ENCODE assay signal across 8 cellular contexts in genomic region chr5:116947691-116948528, GRCh38.
DNase-seq lines count a peak whose midpoint lies in the region; ATAC-seq and TF ChIP-seq lines count a peak whose summit lies in the region.

No MANE protein-coding gene starts in this region.

- peaks cover 6% of the 10 kb centered on the region for H3K9me3 Mint-ChIP-seq in activated CD8-positive, alpha-beta T cell treated with anti-CD3 and anti-CD28 coated beads for 36 hours
- H3K9me3 Mint-ChIP-seq in neural progenitor cell = peaks cover 8% of the 10 kb centered on the region

- H3K4me1 ChIP-seq in neural progenitor cell (peaks cover 10% of the 10 kb centered on the region), vagina (no peaks in the 10 kb centered on the region)

- peak; percentile 65 for TF ChIP-seq CTCF in activated CD8-positive, alpha-beta T cell treated with anti-CD3 and anti-CD28 coated beads for 36 hours (IDR thresholded peaks at IDR 0.05)
- peak; percentile 70 for TF ChIP-seq CTCF in neural progenitor cell (IDR thresholded peaks at IDR 0.05)
- peak; percentile 21 to 46 (median 22) for TF ChIP-seq CTCF in vagina (IDR thresholded peaks at IDR 0.05)

- no peaks in the 10 kb centered on the region for H3K36me3 Mint-ChIP-seq in activated CD8-positive, alpha-beta T cell treated with anti-CD3 and anti-CD28 coated beads for 36 hours (ENCODE audit: low read depth)
- H3K36me3 Mint-ChIP-seq in neural progenitor cell = no peaks in the 10 kb centered on the region

- H3K9ac ChIP-seq in neural progenitor cell = no peak overlapping the region

- no peaks in the 10 kb centered on the region for H4K20me1 ChIP-seq in neural progenitor cell (ENCODE audit: low read depth)

- peaks cover 3% of the 10 kb centered on the region for H3K4me1 Mint-ChIP-seq in activated CD8-positive, alpha-beta T cell treated with anti-CD3 and anti-CD28 coated beads for 36 hours (ENCODE audit: low read depth)
- H3K4me1 Mint-ChIP-seq in neural progenitor cell = peaks cover 7% of the 10 kb centered on the region

- TF ChIP-seq POLR2A in erythroblast (IDR thresholded peaks at IDR 0.05; ENCODE audit: low read length) = no peak
- no peak for TF ChIP-seq POLR2A in vagina (IDR thresholded peaks at IDR 0.05)

- peak overlapping the region; percentile 85 for H2AFZ ChIP-seq in neural progenitor cell (replicated peaks)

- DNase-seq in COLO829 (ENCODE audit: low spot score) = peak; percentile 41
- DNase-seq in NCI-H774 (lab: John Stamatoyannopoulos, UW) = peak; percentile 7
- peak; percentile 74 for DNase-seq in activated CD8-positive, alpha-beta T cell treated with anti-CD3 and anti-CD28 coated beads for 36 hours
- DNase-seq in erythroblast (lab: John Stamatoyannopoulos, UW) = peak; percentile 47 to 71
- peak; percentile 69 for DNase-seq in neural progenitor cell (ENCODE audit: low spot score)
- DNase-seq in vagina (ENCODE audit: extremely low spot score in 2 of 2) = no peak

- no peak overlapping the region for H3K4me3 ChIP-seq in neural progenitor cell
- H3K4me3 ChIP-seq in vagina = no peak overlapping the region

- intact Hi-C loops in activated CD8-positive, alpha-beta T cell treated with anti-CD3 and anti-CD28 coated beads for 36 hours (cut with micrococcal nuclease) = loop anchor here (5.0 kb wide), 2 partner anchors 371 to 811 kb away; no protein-coding TSS in a partner anchor
- intact Hi-C loops in vagina (cut with DNase I) = no loop called here

- CTCF ChIA-PET in activated CD8-positive, alpha-beta T cell treated with anti-CD3 and anti-CD28 coated beads for 36 hours (lab: Charles Lee) = interaction anchor here (0.7 to 1.7 kb wide), 6 partner anchors 9 to 811 kb away, joined by 3 to 12 read pairs (median 3); partner anchors contain the start of gene SEMA6A

- H3K4me3 Mint-ChIP-seq in activated CD8-positive, alpha-beta T cell treated with anti-CD3 and anti-CD28 coated beads for 36 hours = no peak overlapping the region
- no peak overlapping the region for H3K4me3 Mint-ChIP-seq in neural progenitor cell

- no peak overlapping the region for H3K27ac ChIP-seq in neural progenitor cell
- no peak overlapping the region for H3K27ac ChIP-seq in vagina

- ATAC-seq in GM19372 (IDR thresholded peaks at IDR 0.05; ENCODE audit: low read depth, unreplicated experiment) (peak; percentile 100), HG03342 (IDR thresholded peaks at IDR 0.05; ENCODE audit: unreplicated experiment) (peak; percentile 99)
- ATAC-seq in activated CD8-positive, alpha-beta T cell treated with anti-CD3 and anti-CD28 coated beads for 36 hours = peak; percentile 84

- H3F3A ChIP-seq in neural progenitor cell (ENCODE audit: low read depth) = peaks cover 7% of the 10 kb centered on the region

- no peak overlapping the region for H3K4me2 ChIP-seq in neural progenitor cell

- POLR2A ChIA-PET in activated CD8-positive, alpha-beta T cell treated with anti-CD3 and anti-CD28 coated beads for 36 hours (lab: Charles Lee) = no interaction called here

- no peaks in the 10 kb centered on the region for H3K79me2 ChIP-seq in neural progenitor cell (ENCODE audit: low read depth)

- H3K27me3 ChIP-seq in neural progenitor cell (no peaks in the 10 kb centered on the region), vagina (no peaks in the 10 kb centered on the region)

- H3K36me3 ChIP-seq in neural progenitor cell = no peaks in the 10 kb centered on the region
- H3K36me3 ChIP-seq in vagina = no peaks in the 10 kb centered on the region

- H3K27me3 Mint-ChIP-seq in activated CD8-positive, alpha-beta T cell treated with anti-CD3 and anti-CD28 coated beads for 36 hours = peaks cover 4% of the 10 kb centered on the region
- no peaks in the 10 kb centered on the region for H3K27me3 Mint-ChIP-seq in neural progenitor cell (ENCODE audit: insufficient read depth, low read depth)

- H3K9me3 ChIP-seq in neural progenitor cell (ENCODE audit: low read depth) (no peaks in the 10 kb centered on the region), vagina (no peaks in the 10 kb centered on the region)

- no peak overlapping the region for H3K27ac Mint-ChIP-seq in activated CD8-positive, alpha-beta T cell treated with anti-CD3 and anti-CD28 coated beads for 36 hours
- H3K27ac Mint-ChIP-seq in neural progenitor cell = no peak overlapping the region

Comparison
In these comparisons a context has a peak if more than half of its experiments do, and no peak if none do; other contexts are left out.
1. DNase-seq: peak in COLO829 (single experiment), NCI-H774 (single experiment), activated CD8-positive, alpha-beta T cell treated with anti-CD3 and anti-CD28 coated beads for 36 hours (single experiment), erythroblast (2 of 2) and neural progenitor cell (single experiment); none in vagina (0 of 2).
2. Peak in every context shown above with its lines, with median percentiles within 50 percentile points of each other: ATAC-seq and CTCF ChIP-seq.